ENCODE assay signal across 24 cellular contexts in genomic region chr3:158859362-158859761, GRCh38. TPM values are rescaled to one million over a fixed set of nuclear protein-coding genes. Genes with fewer than 3 reads are reported as not detected.
DNase-seq lines count a peak whose midpoint lies in the region; ATAC-seq, FAIRE-seq and TF ChIP-seq lines count a peak whose summit lies in the region.
"Had no signal": no experiment of that assay in that cellular context is flagged by ENCODE, and none has a peak within 500 bp of the region (broad histone marks: within the 10 kb centered on the region; RNA-seq: fewer than 3 reads in every experiment).

No MANE protein-coding gene starts in this region.

- peak; percentile 68 for ATAC-seq in GM18867 (IDR thresholded peaks at IDR 0.05; ENCODE audit: unreplicated experiment)
- ATAC-seq in HG03025 (IDR thresholded peaks at IDR 0.05; ENCODE audit: low FRiP score, unreplicated experiment): peak; percentile 43
- ATAC-seq in GM18861 (IDR thresholded peaks at IDR 0.05; ENCODE audit: unreplicated experiment): no peak
- ATAC-seq: GM23338, HCT116 had no signal

- no peak for TF ChIP-seq EP300 in H1 (IDR thresholded peaks at IDR 0.05; ENCODE audit: borderline replicate concordance in 1 of 2, low read depth in 2 of 2, low read length in 2 of 2)

- H3K4me2 ChIP-seq in H1 (ENCODE audit: insufficient read depth in 1 of 2, low read depth in 2 of 2, low read length in 2 of 2): no peak overlapping the region
- H3K4me2 ChIP-seq: GM23338 had no signal

- H3K27ac ChIP-seq in H1 (ENCODE audit: low read depth, low read length) (no peak overlapping the region), right atrium auricular region (no peak overlapping the region)

- H3K79me2 ChIP-seq in H1 (ENCODE audit: control insufficient read depth in 1 of 2, insufficient read depth in 2 of 2, low read length in 2 of 2): no peaks in the 10 kb centered on the region

- H3K14ac ChIP-seq in H1 (ENCODE audit: insufficient read length): no peak overlapping the region

- TF ChIP-seq POLR2A in H1 (IDR thresholded peaks at IDR 0.05; ENCODE audit: control extremely low read depth in 1 of 2, low read depth in 2 of 2, low read length in 2 of 2): no peak

- no peaks in the 10 kb centered on the region for H3K27me3 ChIP-seq in H1 (replicated peaks in 1 of 4; ENCODE audit: control insufficient read depth in 3 of 4, extremely low read depth in 1 of 4, insufficient read depth in 3 of 4, low read length in 3 of 4)
- no peaks in the 10 kb centered on the region for H3K27me3 ChIP-seq in right atrium auricular region
- H3K27me3 ChIP-seq: BE2C had no signal

- no peak overlapping the region for H2AFZ ChIP-seq in H1 (ENCODE audit: low read length)
- H2AFZ ChIP-seq: GM23338 had no signal

- H3K56ac ChIP-seq in H1 (replicated peaks; ENCODE audit: insufficient read length, low read depth, low read length): no peak overlapping the region

- H2BK15ac ChIP-seq in H1 (ENCODE audit: low read length): no peak overlapping the region

- no peak overlapping the region for H2BK12ac ChIP-seq in H1 (ENCODE audit: low read depth, low read length)

- H4K5ac ChIP-seq in H1 (ENCODE audit: insufficient read length, low read depth, low read length): no peak overlapping the region

- TF ChIP-seq CTCF in H1 (IDR thresholded peaks at IDR 0.05; ENCODE audit: control extremely low read depth in 1 of 3, insufficient read depth in 1 of 3, low read depth in 1 of 3, low read length in 3 of 3) (no peak), right atrium auricular region (IDR thresholded peaks at IDR 0.05) (no peak)

- no peak overlapping the region for H3K4ac ChIP-seq in H1 (replicated peaks; ENCODE audit: insufficient read length, low read depth, low read length)

- CTCF ChIA-PET in H1 (lab: Charles Lee; ENCODE audit: partially characterized antibody): interaction anchor here (0.6 to 4.5 kb wide), 6 partner anchors 10 to 405 kb away, joined by 3 to 24 read pairs (median 6); no protein-coding TSS in a partner anchor

- POLR2A ChIA-PET in H1 (lab: Charles Lee; ENCODE audit: partially characterized antibody): no interaction called here

- DNase-seq in H1 (ENCODE audit: low read depth in 1 of 2, low spot score in 2 of 2): no peak
- DNase-seq in right atrium auricular region (ENCODE audit: low spot score): no peak
- no peak for DNase-seq in DMS114 treated with DMSO at 0.1 percent for 48 hours (lab: John Stamatoyannopoulos, UW; ENCODE audit: unreplicated experiment)
- DNase-seq: ACHN; BE2C; C1 segment of cervical spinal cord; CD4-positive, CD25-positive, alpha-beta regulatory T cell; CD8-positive, alpha-beta memory T cell; COR-L47; DMS153; DMS79; GF-D8; H7; HFFc6; Kasumi-1; KG1 had no signal

- WGBS in H1 (ENCODE audit: extremely low coverage in 1 of 2, insufficient coverage in 1 of 2, insufficient read length in 1 of 2, insufficient replicate concordance in 2 of 2, low coverage in 1 of 2, low lambda C conversion rate in 2 of 2, missing lambda C conversion rate in 1 of 2), 2 experiments: 95% methylated on average over 3 of the region's 3 CpGs; no CpG with 5 or more reads in 1 of the 2 experiments

- no peaks in the 10 kb centered on the region for H3K36me3 ChIP-seq in H1 (ENCODE audit: control insufficient read depth in 2 of 4, insufficient read depth in 4 of 4, low read length in 3 of 4)
- no peaks in the 10 kb centered on the region for H3K36me3 ChIP-seq in right atrium auricular region
- H3K36me3 ChIP-seq: BE2C had no signal

- TF ChIP-seq RAD21 in H1 (IDR thresholded peaks at IDR 0.05 in 1 of 2, conservative IDR thresholded peaks at IDR 0.05 in 1 of 2; ENCODE audit: low read depth in 2 of 2, low read length in 2 of 2): no peak

- H3K9ac ChIP-seq in H1 (replicated peaks in 1 of 4; ENCODE audit: extremely low read depth in 1 of 4, low read depth in 3 of 4, low read length in 3 of 4): no peak overlapping the region

- H4K91ac ChIP-seq in H1 (replicated peaks; ENCODE audit: insufficient read length, low read length): no peak overlapping the region

- H3K9me3 ChIP-seq in H1 (ENCODE audit: insufficient read depth in 2 of 2, low read depth in 1 of 2, low read length in 1 of 2): no peaks in the 10 kb centered on the region
- H3K9me3 ChIP-seq in right atrium auricular region: no peaks in the 10 kb centered on the region
- H3K9me3 ChIP-seq: BE2C had no signal

- no peaks in the 10 kb centered on the region for H3K4me1 ChIP-seq in H1 (replicated peaks in 1 of 4; ENCODE audit: control insufficient read depth in 3 of 4, insufficient read depth in 4 of 4, low read length in 3 of 4)
- H3K4me1 ChIP-seq in right atrium auricular region: no peaks in the 10 kb centered on the region
- H3K4me1 ChIP-seq: BE2C had no signal

- no peak overlapping the region for H2BK20ac ChIP-seq in H1 (ENCODE audit: low read length)

- no peak overlapping the region for H3K23ac ChIP-seq in H1 (ENCODE audit: insufficient read length)

- no peak overlapping the region for H2BK5ac ChIP-seq in H1 (ENCODE audit: low read depth, low read length)

- no peak for FAIRE-seq in H1 (lab: Jason Lieb, UNC)
- FAIRE-seq: A204.1, GM12891, GM19239 had no signal

- H2BK120ac ChIP-seq in H1 (replicated peaks; ENCODE audit: low read depth, low read length): no peak overlapping the region

- no peak overlapping the region for H3K4me3 ChIP-seq in H1 (ENCODE audit: extremely low read depth in 1 of 4, insufficient read depth in 2 of 4, low read depth in 3 of 4, low read length in 4 of 4)
- no peak overlapping the region for H3K4me3 ChIP-seq in right atrium auricular region
- H3K4me3 ChIP-seq: GM23338 had no signal

- H4K8ac ChIP-seq in H1 (ENCODE audit: extremely low read depth, insufficient read depth, low read length): peak overlapping the region; percentile 71; the same call in 1 of the 2 replicates

- no peaks in the 10 kb centered on the region for H3K79me1 ChIP-seq in H1 (ENCODE audit: low read depth, low read length)

- H4K20me1 ChIP-seq in H1 (replicated peaks in 1 of 2; ENCODE audit: control insufficient read depth in 1 of 2, insufficient read depth in 2 of 2, low read length in 2 of 2): no peaks in the 10 kb centered on the region

- no peak overlapping the region for H2AK5ac ChIP-seq in H1 (ENCODE audit: low read depth, low read length)

- H3K18ac ChIP-seq in H1 (ENCODE audit: extremely low read depth, low read length): no peak overlapping the region

- no peaks in the 10 kb centered on the region for H3K23me2 ChIP-seq in H1 (ENCODE audit: low read depth, low read length)

TF ChIP-seq in H1, 55 proteins besides CTCF, POLR2A, EP300 and RAD21:
- TF ChIP-seq GABPA (IDR thresholded peaks at IDR 0.05; ENCODE audit: borderline replicate concordance, insufficient read depth, low read length): no peak
- no peak for TF ChIP-seq BRCA1 (IDR thresholded peaks at IDR 0.05; ENCODE audit: low read depth, low read length)
- TF ChIP-seq EGR1 (IDR thresholded peaks at IDR 0.05; ENCODE audit: borderline replicate concordance, low read depth, low read length): no peak
- TF ChIP-seq, protein P1, sequence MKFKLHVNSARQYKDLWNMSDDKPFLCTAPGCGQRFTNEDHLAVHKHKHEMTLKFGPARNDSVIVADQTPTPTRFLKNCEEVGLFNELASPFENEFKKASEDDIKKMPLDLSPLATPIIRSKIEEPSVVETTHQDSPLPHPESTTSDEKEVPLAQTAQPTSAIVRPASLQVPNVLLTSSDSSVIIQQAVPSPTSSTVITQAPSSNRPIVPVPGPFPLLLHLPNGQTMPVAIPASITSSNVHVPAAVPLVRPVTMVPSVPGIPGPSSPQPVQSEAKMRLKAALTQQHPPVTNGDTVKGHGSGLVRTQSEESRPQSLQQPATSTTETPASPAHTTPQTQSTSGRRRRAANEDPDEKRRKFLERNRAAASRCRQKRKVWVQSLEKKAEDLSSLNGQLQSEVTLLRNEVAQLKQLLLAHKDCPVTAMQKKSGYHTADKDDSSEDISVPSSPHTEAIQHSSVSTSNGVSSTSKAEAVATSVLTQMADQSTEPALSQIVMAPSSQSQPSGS (IDR thresholded peaks at IDR 0.05; ENCODE audit: low read length): no peak
- TF ChIP-seq FOSL1 (IDR thresholded peaks at IDR 0.05; ENCODE audit: insufficient read depth, low read depth, low read length): no peak
- TF ChIP-seq MAFK (IDR thresholded peaks at IDR 0.05; ENCODE audit: low read depth, low read length): no peak
- TF ChIP-seq EZH2 (IDR thresholded peaks at IDR 0.05; ENCODE audit: low read depth, low read length, severe bottlenecking): no peak
- no peak for TF ChIP-seq HDAC2 (IDR thresholded peaks at IDR 0.05; ENCODE audit: borderline replicate concordance in 1 of 2, low read depth in 2 of 2, low read length in 2 of 2)
- TF ChIP-seq SIRT6 (IDR thresholded peaks at IDR 0.05; ENCODE audit: low read length): no peak
- TF ChIP-seq RFX5 (IDR thresholded peaks at IDR 0.05; ENCODE audit: borderline replicate concordance, low read depth, low read length): no peak
- no peak for TF ChIP-seq TAF1 (IDR thresholded peaks at IDR 0.05; ENCODE audit: low read depth, low read length)
- no peak for TF ChIP-seq NANOG (IDR thresholded peaks at IDR 0.05; ENCODE audit: insufficient read depth, low read depth, low read length, poor library complexity, severe bottlenecking)
- TF ChIP-seq KDM4A (IDR thresholded peaks at IDR 0.05; ENCODE audit: low read depth, low read length, severe bottlenecking): no peak
- no peak for TF ChIP-seq YY1 (IDR thresholded peaks at IDR 0.05; ENCODE audit: low read depth, low read length)

RNA-seq across cellular contexts. Expression of gene MFSD1, which starts 57.5 kb away (rescaled TPM):
- total RNA-seq in H1 (2021; fragmentation: NEBNext Ultra II Directional; extraction: Animal tissue kit (Norgen Biotek cat#: 25700)): 9.3 and 11.0 TPM in 2 replicates
- polyA plus RNA-seq in H1 (2011; rRNA removed): 7.1 and 11.5 TPM in 2 replicates
- 7.5 TPM for polyA plus RNA-seq in H1 (2011; cell fraction: cytosol; rRNA removed)
- 3.6 TPM for polyA plus RNA-seq in H1 (2011; cell fraction: nucleus; rRNA removed)
- 6.0 to 9.2 TPM (median 7.4 TPM) in 4 replicates for polyA plus RNA-seq in H1 (2012, experiment 1 of 2)
- 1.8 TPM for polyA plus RNA-seq in H1 (2012, experiment 2 of 2)
- 8.2 TPM for polyA plus RNA-seq in H1 (2013, experiment 1 of 2)
- polyA plus RNA-seq in H1 (2013, experiment 2 of 2): 8.2 TPM
- 15.3 and 17.3 TPM in 2 replicates for polyA minus RNA-seq in H1 (2011; rRNA and poly(A)+ RNA removed)
- 5.7 TPM for polyA minus RNA-seq in H1 (2011; cell fraction: cytosol; rRNA and poly(A)+ RNA removed)
- polyA minus RNA-seq in H1 (2011; cell fraction: nucleus; rRNA and poly(A)+ RNA removed): 18.6 TPM
- 10 to 100 TPM; 43.9 to 45.6 TPM for total RNA-seq in right atrium auricular region
